ENCODE assay signal across 18 cellular contexts in the genomic region with DNA sequence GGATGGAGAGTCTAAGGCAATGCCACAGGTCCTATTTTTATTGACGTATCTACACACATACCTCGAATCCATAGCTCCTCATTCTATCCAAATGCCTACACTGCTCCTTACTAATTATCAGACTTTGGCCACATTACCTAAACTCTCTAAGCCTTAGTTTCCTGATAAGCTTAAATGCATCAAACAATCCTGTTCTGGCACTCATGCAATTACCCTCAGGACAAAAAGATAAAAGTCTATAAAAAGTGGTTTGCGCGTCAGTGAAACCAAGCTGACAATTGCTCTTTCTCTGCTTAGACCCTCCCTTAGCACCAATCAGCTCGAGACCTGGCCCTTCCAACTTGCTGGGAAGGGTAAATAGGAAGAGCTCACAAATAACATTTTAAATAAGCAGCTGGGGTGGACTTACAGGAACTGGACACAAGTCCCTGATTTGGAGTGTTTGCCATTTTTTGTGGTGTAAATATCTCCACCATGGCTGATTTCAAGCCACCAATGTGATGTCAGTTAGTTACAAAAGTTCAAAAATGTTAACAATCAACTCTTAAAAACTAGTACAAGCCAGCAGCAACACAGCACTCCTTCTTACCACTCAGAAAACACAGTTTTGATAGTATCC.
"Had no signal": no experiment of that assay in that cellular context is flagged by ENCODE, and none has a peak within 500 bp of the region (broad histone marks: within the 10 kb centered on the region; RNA-seq: fewer than 3 reads in every experiment).

No MANE protein-coding gene starts in this region.

- H3K4me3 ChIP-seq: spleen, thyroid gland had no signal

- H3K9me3 Mint-ChIP-seq: activated B cell treated with CpG ODN at 0.5 μM for 24 hours; activated CD4-positive, alpha-beta memory T cell treated with anti-CD3 and anti-CD28 coated beads for 36 hours; activated naive CD4-positive, alpha-beta T cell treated with anti-CD3 and anti-CD28 coated beads, Interleukin-2, amount 10 ng/mL, durations not matched to agents 7 days and 5 days; natural killer cell had no signal

- H3K4me1 Mint-ChIP-seq: activated naive CD4-positive, alpha-beta T cell treated with anti-CD3 and anti-CD28 coated beads, Interleukin-2, amount 10 ng/mL, durations not matched to agents 7 days and 5 days; natural killer cell had no signal

- H3K4me1 ChIP-seq: thyroid gland had no signal

- H3K9me3 ChIP-seq: spleen, thyroid gland had no signal

- ATAC-seq: natural killer cell, T-helper 17 cell had no signal

- H3K36me3 Mint-ChIP-seq: activated CD4-positive, alpha-beta memory T cell treated with anti-CD3 and anti-CD28 coated beads for 36 hours; activated naive CD4-positive, alpha-beta T cell treated with anti-CD3 and anti-CD28 coated beads, Interleukin-2, amount 10 ng/mL, durations not matched to agents 7 days and 5 days; natural killer cell had no signal

- H3K36me3 ChIP-seq: spleen, thyroid gland had no signal

- H3K27me3 ChIP-seq: thyroid gland had no signal

- H3K4me3 Mint-ChIP-seq: activated B cell treated with CpG ODN at 0.5 μM for 24 hours; activated CD4-positive, alpha-beta memory T cell treated with anti-CD3 and anti-CD28 coated beads for 36 hours; activated naive CD4-positive, alpha-beta T cell treated with anti-CD3 and anti-CD28 coated beads, Interleukin-2, amount 10 ng/mL, durations not matched to agents 7 days and 5 days; natural killer cell; T-helper 17 cell had no signal

- H3K27ac ChIP-seq: spleen, thyroid gland had no signal

- H3K27ac Mint-ChIP-seq: activated B cell treated with CpG ODN at 0.5 μM for 24 hours; activated CD4-positive, alpha-beta memory T cell treated with anti-CD3 and anti-CD28 coated beads for 36 hours; activated naive CD4-positive, alpha-beta T cell treated with anti-CD3 and anti-CD28 coated beads, Interleukin-2, amount 10 ng/mL, durations not matched to agents 7 days and 5 days; natural killer cell; progenitor cell of endocrine pancreas; T-helper 17 cell had no signal

- DNase-seq: activated B cell treated with CpG ODN at 0.5 μM for 24 hours; activated CD4-positive, alpha-beta memory T cell treated with anti-CD3 and anti-CD28 coated beads for 36 hours; activated CD4-positive, alpha-beta T cell treated with anti-CD3 and anti-CD28 coated beads for 4 hours; activated effector memory CD4-positive, alpha-beta T cell treated with anti-CD3 and anti-CD28 coated beads, Interleukin-2, amount 50 U/mL, for 16 hours; activated naive CD4-positive, alpha-beta T cell treated with anti-CD3 and anti-CD28 coated beads, Interleukin-2, amount 10 ng/mL, durations not matched to agents 7 days and 5 days; amygdala; effector CD4-positive, alpha-beta T cell; kidney glomerular epithelial cell; mesenchymal stem cell; natural killer cell; retina; spleen; stimulated activated CD4-positive, alpha-beta T cell treated with anti-CD3 and anti-CD28 coated beads, Interleukin-4, amount 100 ng/mL, for 1 hour; stimulated activated naive CD4-positive, alpha-beta T cell treated with Interleukin-2 at 50 U/mL for 16 hours; SW 1271; T-helper 17 cell; thyroid gland had no signal
